In the genomic region with DNA sequence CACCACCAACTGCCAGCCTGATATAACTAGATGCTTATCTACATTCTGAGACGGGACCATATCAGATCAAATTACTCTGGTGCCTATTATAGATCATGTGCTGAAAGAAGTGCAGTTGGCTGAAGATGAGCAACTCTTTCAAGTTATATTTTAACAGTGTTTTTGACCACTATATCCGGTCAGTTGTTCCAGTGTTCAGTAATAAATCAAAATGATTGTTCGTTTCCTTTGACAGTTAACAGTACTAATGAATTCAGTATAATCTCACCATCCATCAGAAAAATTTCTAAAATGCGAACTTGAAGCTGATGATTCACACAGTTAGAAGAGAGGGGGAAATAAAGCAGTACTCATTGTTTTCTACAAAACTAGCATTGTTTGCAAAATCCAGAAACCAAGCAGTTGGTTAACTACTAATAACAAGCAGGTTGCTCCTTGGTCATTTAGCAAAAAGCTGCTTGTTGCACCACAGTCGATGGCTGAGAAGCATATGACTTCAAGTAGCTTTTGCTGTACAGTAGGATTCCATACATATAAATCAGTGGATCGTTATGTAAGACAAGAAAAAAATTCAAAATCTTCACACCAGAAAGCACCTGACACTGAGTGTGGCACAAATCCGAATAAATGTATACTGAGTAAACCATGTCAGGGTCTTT, we compare ENCODE assay signal across 1 cellular context.
TF ChIP-seq lines count a peak whose summit lies in the region.

No MANE protein-coding gene starts in this region.

TF ChIP-seq in HepG2, 621 proteins besides CTCF, POLR2A, EP300 and RAD21:
- TF ChIP-seq, protein P1, sequence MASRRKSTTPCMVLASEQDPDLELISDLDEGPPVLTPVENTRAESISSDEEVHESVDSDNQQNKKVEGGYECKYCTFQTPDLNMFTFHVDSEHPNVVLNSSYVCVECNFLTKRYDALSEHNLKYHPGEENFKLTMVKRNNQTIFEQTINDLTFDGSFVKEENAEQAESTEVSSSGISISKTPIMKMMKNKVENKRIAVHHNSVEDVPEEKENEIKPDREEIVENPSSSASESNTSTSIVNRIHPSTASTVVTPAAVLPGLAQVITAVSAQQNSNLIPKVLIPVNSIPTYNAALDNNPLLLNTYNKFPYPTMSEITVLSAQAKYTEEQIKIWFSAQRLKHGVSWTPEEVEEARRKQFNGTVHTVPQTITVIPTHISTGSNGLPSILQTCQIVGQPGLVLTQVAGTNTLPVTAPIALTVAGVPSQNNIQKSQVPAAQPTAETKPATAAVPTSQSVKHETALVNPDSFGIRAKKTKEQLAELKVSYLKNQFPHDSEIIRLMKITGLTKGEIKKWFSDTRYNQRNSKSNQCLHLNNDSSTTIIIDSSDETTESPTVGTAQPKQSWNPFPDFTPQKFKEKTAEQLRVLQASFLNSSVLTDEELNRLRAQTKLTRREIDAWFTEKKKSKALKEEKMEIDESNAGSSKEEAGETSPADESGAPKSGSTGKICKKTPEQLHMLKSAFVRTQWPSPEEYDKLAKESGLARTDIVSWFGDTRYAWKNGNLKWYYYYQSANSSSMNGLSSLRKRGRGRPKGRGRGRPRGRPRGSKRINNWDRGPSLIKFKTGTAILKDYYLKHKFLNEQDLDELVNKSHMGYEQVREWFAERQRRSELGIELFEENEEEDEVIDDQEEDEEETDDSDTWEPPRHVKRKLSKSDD (CRISPR knock-in tag; IDR thresholded peaks at IDR 0.05; ENCODE audit: low read depth), result no peak
